Comparison of ENCODE assay signal across 16 cellular contexts in genomic region chr1:116521186-116521585, GRCh38. TPM values are rescaled to one million over a fixed set of nuclear protein-coding genes. Genes with fewer than 3 reads are reported as not detected.
DNase-seq lines count a peak whose midpoint lies in the region; TF ChIP-seq lines count a peak whose summit lies in the region.
"Had no signal": no experiment of that assay in that cellular context is flagged by ENCODE, and none has a peak within 500 bp of the region (broad histone marks: within the 10 kb centered on the region; RNA-seq: fewer than 3 reads in every experiment).

No MANE protein-coding gene starts in this region.

- POLR2A ChIA-PET in PC-9 (lab: Charles Lee; ENCODE audit: unreplicated experiment): interaction anchor here (0.8 kb wide), 1 partner anchor 801 kb away, joined by 4 read pairs; no protein-coding TSS in a partner anchor

- H3K4me3 ChIP-seq in PC-9: no peak overlapping the region
- no peak overlapping the region for H3K4me3 ChIP-seq in fibroblast of lung (replicated peaks in 1 of 4; ENCODE audit: control extremely low read depth in 1 of 4, insufficient read depth in 1 of 4, low read depth in 3 of 4, low read length in 4 of 4)
- H3K4me3 ChIP-seq in retinal pigment epithelial cell (ENCODE audit: low read length): no peak overlapping the region
- H3K4me3 ChIP-seq: heart right ventricle, spleen had no signal

- H3K4me1 ChIP-seq in PC-9 (replicated peaks; ENCODE audit: insufficient read depth) (peaks cover 34% of the 10 kb centered on the region), fibroblast of lung (ENCODE audit: control insufficient read depth, extremely low read depth, insufficient read depth, low read length) (no peaks in the 10 kb centered on the region)

- H2AFZ ChIP-seq in PC-9: no peak overlapping the region
- H2AFZ ChIP-seq in fibroblast of lung (ENCODE audit: low read length): no peak overlapping the region

- no peaks in the 10 kb centered on the region for H3K27me3 ChIP-seq in PC-9 (ENCODE audit: insufficient read depth, low read depth)
- H3K27me3 ChIP-seq in fibroblast of lung (ENCODE audit: control insufficient read depth, insufficient read depth, low read length): no peaks in the 10 kb centered on the region
- H3K27me3 ChIP-seq: heart right ventricle, spleen had no signal

- no peaks in the 10 kb centered on the region for H3K27me3 Mint-ChIP-seq in activated T-cell treated with anti-CD3 and anti-CD28 coated beads, Interleukin-2, amount 50 U/mL, for 24 hours
- no peaks in the 10 kb centered on the region for H3K27me3 Mint-ChIP-seq in activated T-helper 2 cell treated with anti-CD3 and anti-CD28 coated beads, Interferon-gamma antibody, Interleukin-2, Interleukin-4, amounts not matched to agents 10 μg/mL and 5 μg/mL and 100 μg/mL, durations not matched to agents 14 hours and 24 hours and 36 hours (ENCODE audit: low read depth)
- H3K27me3 Mint-ChIP-seq: effector memory CD8-positive, alpha-beta T cell; T-cell had no signal

- H3K36me3 ChIP-seq in PC-9 (ENCODE audit: low read depth) (peaks cover 70% of the 10 kb centered on the region), fibroblast of lung (ENCODE audit: control insufficient read depth, insufficient read depth, low read length) (no peaks in the 10 kb centered on the region)

- H3K27ac Mint-ChIP-seq in activated T-cell treated with anti-CD3 and anti-CD28 coated beads, Interleukin-2, amount 50 U/mL, for 24 hours: no peak overlapping the region
- no peak overlapping the region for H3K27ac Mint-ChIP-seq in activated T-helper 2 cell treated with anti-CD3 and anti-CD28 coated beads, Interferon-gamma antibody, Interleukin-2, Interleukin-4, amounts not matched to agents 10 μg/mL and 5 μg/mL and 100 μg/mL, durations not matched to agents 14 hours and 24 hours and 36 hours
- H3K27ac Mint-ChIP-seq: T-cell had no signal

- no peak overlapping the region for H3K9ac ChIP-seq in fibroblast of lung (ENCODE audit: insufficient read depth, low read length)

- H3K79me2 ChIP-seq in PC-9 (ENCODE audit: low read depth): 0 out of 2 replicates have a peak, but pooled peaks cover 8% of the 10 kb centered on the region
- no peaks in the 10 kb centered on the region for H3K79me2 ChIP-seq in fibroblast of lung (ENCODE audit: control insufficient read depth, insufficient read depth, low read length)

- peaks cover 14% of the 10 kb centered on the region for H3K4me1 Mint-ChIP-seq in activated T-cell treated with anti-CD3 and anti-CD28 coated beads, Interleukin-2, amount 50 U/mL, for 24 hours (ENCODE audit: low read depth)
- H3K4me1 Mint-ChIP-seq in activated T-helper 2 cell treated with anti-CD3 and anti-CD28 coated beads, Interferon-gamma antibody, Interleukin-2, Interleukin-4, amounts not matched to agents 10 μg/mL and 5 μg/mL and 100 μg/mL, durations not matched to agents 14 hours and 24 hours and 36 hours (ENCODE audit: low read depth): peaks cover 21% of the 10 kb centered on the region
- H3K4me1 Mint-ChIP-seq: neural crest cell had no signal

- H3K4me3 Mint-ChIP-seq in activated T-cell treated with anti-CD3 and anti-CD28 coated beads, Interleukin-2, amount 50 U/mL, for 24 hours: no peak overlapping the region
- no peak overlapping the region for H3K4me3 Mint-ChIP-seq in activated T-helper 2 cell treated with anti-CD3 and anti-CD28 coated beads, Interferon-gamma antibody, Interleukin-2, Interleukin-4, amounts not matched to agents 10 μg/mL and 5 μg/mL and 100 μg/mL, durations not matched to agents 14 hours and 24 hours and 36 hours (ENCODE audit: low read depth)
- H3K4me3 Mint-ChIP-seq: effector memory CD8-positive, alpha-beta T cell; neural crest cell; T-cell had no signal

- H3F3A ChIP-seq in PC-9 (ENCODE audit: insufficient read depth, low read depth): peaks cover 49% of the 10 kb centered on the region

- CTCF ChIA-PET in PC-9 (lab: Charles Lee): no interaction called here

- H4K20me1 ChIP-seq in PC-9 (ENCODE audit: insufficient read depth): no peaks in the 10 kb centered on the region
- no peaks in the 10 kb centered on the region for H4K20me1 ChIP-seq in fibroblast of lung (ENCODE audit: control insufficient read depth, extremely low read depth, insufficient read depth, low read length)

- intact Hi-C loops in PC-9 (cut with micrococcal nuclease; ENCODE audit: unreplicated experiment): no loop called here
- intact Hi-C loops in activated T-helper 2 cell treated with anti-CD3 and anti-CD28 coated beads, Interferon-gamma antibody, Interleukin-2, Interleukin-4, amounts not matched to agents 10 μg/mL and 5 μg/mL and 100 μg/mL, durations not matched to agents 14 hours and 24 hours and 36 hours (cut with micrococcal nuclease): no loop called here

- DNase-seq in GM04504 (ENCODE audit: low read depth) (peak; percentile 50), PC-9 (no peak), fibroblast of lung (ENCODE audit: low read depth in 2 of 2) (peak; percentile 40 to 69), retinal pigment epithelial cell (ENCODE audit: low read depth) (peak; percentile 26), hypothalamus (lab: John Stamatoyannopoulos, UW) (no peak)
- no peak for DNase-seq in activated T-cell treated with anti-CD3 and anti-CD28 coated beads, Interleukin-2, amount 50 U/mL, for 24 hours
- no peak for DNase-seq in activated CD8-positive, alpha-beta memory T cell treated with anti-CD3 and anti-CD28 coated beads for 24 hours
- no peak for DNase-seq in activated T-helper 2 cell treated with anti-CD3 and anti-CD28 coated beads, Interferon-gamma antibody, Interleukin-2, Interleukin-4, amounts not matched to agents 10 μg/mL and 5 μg/mL and 100 μg/mL, durations not matched to agents 14 hours and 24 hours and 36 hours (ENCODE audit: low spot score)
- DNase-seq: activated CD4-positive, alpha-beta T cell treated with anti-CD3 and anti-CD28 coated beads for 4 hours; effector memory CD8-positive, alpha-beta T cell; heart right ventricle; NCI-H1105 treated with DMSO at 0.1 percent for 48 hours; NCI-H345; spleen; T-cell had no signal

- no TSS peak for BruUV-seq in PC-9 (replicated peaks; lab: Mats Ljungman, UMichigan)

- no peaks in the 10 kb centered on the region; the same call in 1 of the 2 replicates for H3K9me2 ChIP-seq in PC-9 (ENCODE audit: insufficient read depth)

- H3K27ac ChIP-seq in PC-9 (peak overlapping the region; percentile 45), fibroblast of lung (ENCODE audit: insufficient read depth, low read length) (no peak overlapping the region)
- H3K27ac ChIP-seq: heart right ventricle, spleen had no signal

- H3K9me3 Mint-ChIP-seq in activated T-cell treated with anti-CD3 and anti-CD28 coated beads, Interleukin-2, amount 50 U/mL, for 24 hours: no peaks in the 10 kb centered on the region
- peaks cover 3% of the 10 kb centered on the region for H3K9me3 Mint-ChIP-seq in activated T-helper 2 cell treated with anti-CD3 and anti-CD28 coated beads, Interferon-gamma antibody, Interleukin-2, Interleukin-4, amounts not matched to agents 10 μg/mL and 5 μg/mL and 100 μg/mL, durations not matched to agents 14 hours and 24 hours and 36 hours
- H3K9me3 Mint-ChIP-seq: effector memory CD8-positive, alpha-beta T cell had no signal

- no peaks in the 10 kb centered on the region for H3K9me3 ChIP-seq in PC-9 (ENCODE audit: insufficient read depth, low read depth)
- H3K9me3 ChIP-seq in fibroblast of lung (ENCODE audit: control insufficient read depth, insufficient read depth, low read depth, low read length): no peaks in the 10 kb centered on the region
- H3K9me3 ChIP-seq: heart right ventricle, spleen had no signal

- H3K4me2 ChIP-seq in PC-9 (no peak overlapping the region), fibroblast of lung (ENCODE audit: extremely low read depth, insufficient read depth, low read length) (no peak overlapping the region)

- TF ChIP-seq CTCF in PC-9 (conservative IDR thresholded peaks at IDR 0.05) (no peak), fibroblast of lung (conservative IDR thresholded peaks at IDR 0.05 in 1 of 2, IDR thresholded peaks at IDR 0.05 in 1 of 2; ENCODE audit: low read depth in 1 of 2, low read length in 2 of 2) (no peak), retinal pigment epithelial cell (conservative IDR thresholded peaks at IDR 0.05; ENCODE audit: low read depth, low read length) (no peak)

- H3K36me3 Mint-ChIP-seq in activated T-cell treated with anti-CD3 and anti-CD28 coated beads, Interleukin-2, amount 50 U/mL, for 24 hours (ENCODE audit: low read depth): peaks cover 30% of the 10 kb centered on the region
- peaks cover 65% of the 10 kb centered on the region for H3K36me3 Mint-ChIP-seq in activated T-helper 2 cell treated with anti-CD3 and anti-CD28 coated beads, Interferon-gamma antibody, Interleukin-2, Interleukin-4, amounts not matched to agents 10 μg/mL and 5 μg/mL and 100 μg/mL, durations not matched to agents 14 hours and 24 hours and 36 hours (ENCODE audit: low read depth)

RNA-seq across cellular contexts. Expression of gene CD58, which starts 49.6 kb away (rescaled TPM):
- total RNA-seq in PC-9 (2021) (15.9 and 23.6 TPM in 2 replicates), fibroblast of lung (5.6 and 8.4 TPM in 2 replicates)
- polyA plus RNA-seq in fibroblast of lung: 10.0 and 16.3 TPM in 2 replicates
- 6.2 and 8.6 TPM in 2 replicates for polyA plus RNA-seq in fibroblast of lung (2012)
- polyA minus RNA-seq in fibroblast of lung (ENCODE audit: low replicate concordance): 0.41 TPM in 1 of 2 replicates, not detected in the other
- total RNA-seq in activated T-helper 2 cell treated with anti-CD3 and anti-CD28 coated beads, Interferon-gamma antibody, Interleukin-2, Interleukin-4, amounts not matched to agents 10 μg/mL and 5 μg/mL and 100 μg/mL, durations not matched to agents 14 hours and 24 hours and 36 hours: 40.6 and 40.9 TPM in 2 replicates

Comparison
In these comparisons a context has a peak if more than half of its experiments do, and no peak if none do; other contexts are left out.
1. DNase-seq: peak in GM04504 (single experiment), fibroblast of lung (2 of 2) and retinal pigment epithelial cell (single experiment); none in PC-9 (0 of 2), activated T-cell treated with anti-CD3 and anti-CD28 coated beads, Interleukin-2, amount 50 U/mL, for 24 hours (single experiment), activated CD8-positive, alpha-beta memory T cell treated with anti-CD3 and anti-CD28 coated beads for 24 hours (single experiment), activated T-helper 2 cell treated with anti-CD3 and anti-CD28 coated beads, Interferon-gamma antibody, Interleukin-2, Interleukin-4, amounts not matched to agents 10 μg/mL and 5 μg/mL and 100 μg/mL, durations not matched to agents 14 hours and 24 hours and 36 hours (single experiment) and hypothalamus (0 of 51).